In genomic region chr9:127966416-127967150, GRCh38 we compare ENCODE assay signal across 1 cellular context.
TF ChIP-seq lines count a peak whose summit lies in the region.

No MANE protein-coding gene starts in this region.

TF ChIP-seq in K562, 482 proteins besides CTCF, POLR2A, EP300 and RAD21:
- no peak for TF ChIP-seq E2F4 (CRISPR knock-in tag; IDR thresholded peaks at IDR 0.05; ENCODE audit: low read depth)
- no peak for TF ChIP-seq ZNF589 (CRISPR knock-in tag; IDR thresholded peaks at IDR 0.05; ENCODE audit: low read depth)
- TF ChIP-seq HDAC1 (IDR thresholded peaks at IDR 0.05) = no peak
- TF ChIP-seq IRF1 (CRISPR knock-in tag; IDR thresholded peaks at IDR 0.05; ENCODE audit: borderline replicate concordance) = no peak
- TF ChIP-seq NR0B1 (IDR thresholded peaks at IDR 0.05; ENCODE audit: partially characterized antibody) = no peak
- TF ChIP-seq MBD2 (IDR thresholded peaks at IDR 0.05; ENCODE audit: borderline replicate concordance, low read depth) = no peak
- no peak for TF ChIP-seq ZNF175 (CRISPR knock-in tag; IDR thresholded peaks at IDR 0.05; ENCODE audit: low read depth)
- TF ChIP-seq MXD1 (CRISPR knock-in tag; IDR thresholded peaks at IDR 0.05; ENCODE audit: borderline replicate concordance, poor library complexity, severe bottlenecking) = no peak
- no peak for TF ChIP-seq NR2C1 (IDR thresholded peaks at IDR 0.05)
- peak; percentile 18; the same call in 1 of the 2 replicates for TF ChIP-seq NR2C1 (tag; IDR thresholded peaks at IDR 0.05)
- no peak for TF ChIP-seq EGR1 (conservative IDR thresholded peaks at IDR 0.05)
- no peak for TF ChIP-seq RERE (CRISPR knock-in tag; IDR thresholded peaks at IDR 0.05; ENCODE audit: borderline replicate concordance)
- TF ChIP-seq ZNF668 (CRISPR knock-in tag; IDR thresholded peaks at IDR 0.05) = no peak
- TF ChIP-seq ZNF277 (CRISPR knock-in tag; IDR thresholded peaks at IDR 0.05; ENCODE audit: borderline replicate concordance) = no peak
- no peak for TF ChIP-seq THRAP3 (IDR thresholded peaks at IDR 0.05; ENCODE audit: borderline replicate concordance)
- peak; percentile 28; the same call in 1 of the 2 replicates for TF ChIP-seq NFIC (IDR thresholded peaks at IDR 0.05)
- TF ChIP-seq RNF219 (CRISPR knock-in tag; IDR thresholded peaks at IDR 0.05) = no peak
- no peak for TF ChIP-seq MCM7 (IDR thresholded peaks at IDR 0.05)
